In the genomic region with DNA sequence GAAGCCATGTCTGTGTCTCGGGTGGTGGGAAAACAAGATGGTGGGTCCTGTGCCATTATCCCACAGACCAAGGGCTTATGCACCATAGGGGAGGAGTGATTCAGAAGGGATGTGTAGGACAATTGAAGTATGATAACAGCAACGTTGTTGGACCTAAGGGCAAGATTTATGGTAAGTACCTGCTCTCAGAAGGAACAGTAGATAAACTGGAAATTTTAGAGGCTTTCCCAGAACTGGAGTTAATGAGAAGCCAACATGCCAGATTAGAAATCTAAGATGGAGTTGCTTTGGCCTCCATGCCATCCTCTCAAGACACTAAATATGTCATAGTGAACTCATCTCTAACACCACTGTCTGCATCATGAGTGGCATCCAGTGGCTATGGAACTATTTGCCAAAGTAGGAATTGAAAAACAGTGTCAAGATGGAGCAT, we compare ENCODE assay signal across 29 cellular contexts.
"Had no signal": no experiment of that assay in that cellular context is flagged by ENCODE, and none has a peak within 500 bp of the region (broad histone marks: within the 10 kb centered on the region; RNA-seq: fewer than 3 reads in every experiment).

No MANE protein-coding gene starts in this region.

- DNase-seq: hypothalamus; immature natural killer cell; kidney; left ventricle myocardium inferior; mesendoderm; naive B cell; natural killer cell; pancreas; posterior cingulate gyrus; retina; right cardiac atrium; sigmoid colon; small intestine; spleen; stimulated activated CD4-positive, alpha-beta T cell treated with anti-CD3 and anti-CD28 coated beads, Interleukin-4, amount 100 ng/mL, for 24 hours; stimulated activated naive CD8-positive, alpha-beta T cell treated with anti-CD3 and anti-CD28 coated beads, Interleukin-15, Interleukin-2, amounts not matched to agents 100 U/mL and 50 U/mL, for 24 hours; stomach; tibial artery; trophoblast cell; upper lobe of right lung had no signal

- FAIRE-seq: islet of Langerhans, kidney, pancreas, small intestine, urothelium cell line had no signal

- H3K27me3 Mint-ChIP-seq: naive B cell had no signal

- H3K27me3 ChIP-seq: pancreas, sigmoid colon, spleen, stomach, suprapubic skin, tibial artery, upper lobe of right lung had no signal

- H3K4me3 Mint-ChIP-seq: immature natural killer cell; mesothelial cell of epicardium; naive B cell; natural killer cell; neural crest cell; stimulated activated effector memory CD8-positive, alpha-beta T cell treated with anti-CD3 and anti-CD28 coated beads, Interleukin-12 subunit alpha, Interleukin-12 subunit beta, amount 100 ng/mL, for 72 hours had no signal

- H3K27ac ChIP-seq: left ventricle myocardium inferior, pancreas, prostate gland, sigmoid colon, spleen, suprapubic skin, thoracic aorta, tibial artery, upper lobe of right lung had no signal

- ATAC-seq: natural killer cell; stimulated activated effector memory CD8-positive, alpha-beta T cell treated with anti-CD3 and anti-CD28 coated beads, Interleukin-12 subunit alpha, Interleukin-12 subunit beta, amount 100 ng/mL, for 72 hours; stimulated activated naive CD8-positive, alpha-beta T cell treated with anti-CD3 and anti-CD28 coated beads, Interleukin-15, Interleukin-2, amounts not matched to agents 100 U/mL and 50 U/mL, for 24 hours; upper lobe of right lung had no signal

- H3K36me3 Mint-ChIP-seq: immature natural killer cell; naive B cell; natural killer cell; stimulated activated effector memory CD8-positive, alpha-beta T cell treated with anti-CD3 and anti-CD28 coated beads, Interleukin-12 subunit alpha, Interleukin-12 subunit beta, amount 100 ng/mL, for 72 hours had no signal

- H3K4me1 ChIP-seq: pancreas, prostate gland, sigmoid colon, tibial artery, upper lobe of right lung had no signal

- H3K36me3 ChIP-seq: left ventricle myocardium inferior, pancreas, prostate gland, sigmoid colon, spleen, stomach, suprapubic skin, thoracic aorta, tibial artery, upper lobe of right lung had no signal

- H3K27ac Mint-ChIP-seq: immature natural killer cell; mesothelial cell of epicardium; naive B cell; natural killer cell; stimulated activated effector memory CD8-positive, alpha-beta T cell treated with anti-CD3 and anti-CD28 coated beads, Interleukin-12 subunit alpha, Interleukin-12 subunit beta, amount 100 ng/mL, for 72 hours had no signal

- H3K9me3 ChIP-seq: pancreas, prostate gland, sigmoid colon, suprapubic skin, thoracic aorta, tibial artery, upper lobe of right lung had no signal

- H3K9me3 Mint-ChIP-seq: natural killer cell; stimulated activated effector memory CD8-positive, alpha-beta T cell treated with anti-CD3 and anti-CD28 coated beads, Interleukin-12 subunit alpha, Interleukin-12 subunit beta, amount 100 ng/mL, for 72 hours had no signal

- H3K4me1 Mint-ChIP-seq: immature natural killer cell; natural killer cell; neural crest cell; stimulated activated effector memory CD8-positive, alpha-beta T cell treated with anti-CD3 and anti-CD28 coated beads, Interleukin-12 subunit alpha, Interleukin-12 subunit beta, amount 100 ng/mL, for 72 hours had no signal

- H3K4me3 ChIP-seq: left ventricle myocardium inferior, lung, pancreas, prostate gland, sigmoid colon, spleen, stomach, suprapubic skin, thoracic aorta, tibial artery, upper lobe of right lung had no signal
